Comparison of ENCODE assay signal across 28 cellular contexts in genomic region chrX:101163166-101163565, GRCh38. TPM values are rescaled to one million over a fixed set of nuclear protein-coding genes. Genes with fewer than 3 reads are reported as not detected.
"Had no signal": no experiment of that assay in that cellular context is flagged by ENCODE, and none has a peak within 500 bp of the region (broad histone marks: within the 10 kb centered on the region; RNA-seq: fewer than 3 reads in every experiment).

No MANE protein-coding gene starts in this region.

- ATAC-seq: heart right ventricle; left cardiac atrium; left lung; naive thymus-derived CD8-positive, alpha-beta T cell; psoas muscle; right cardiac atrium; stimulated activated effector memory CD8-positive, alpha-beta T cell treated with anti-CD3 and anti-CD28 coated beads, Interleukin-12 subunit alpha, Interleukin-12 subunit beta, amount 100 ng/mL, for 72 hours; stimulated activated naive CD8-positive, alpha-beta T cell treated with anti-CD3 and anti-CD28 coated beads, Interleukin-15, Interleukin-2, amounts not matched to agents 100 U/mL and 50 U/mL, for 24 hours had no signal

- H3K27ac ChIP-seq: epithelial cell of prostate, esophagus muscularis mucosa, heart right ventricle, left lung, ovary, psoas muscle, sigmoid colon, thoracic aorta, tibial nerve, upper lobe of left lung had no signal

- H3K4me1 Mint-ChIP-seq: endodermal cell; stimulated activated effector memory CD8-positive, alpha-beta T cell treated with anti-CD3 and anti-CD28 coated beads, Interleukin-12 subunit alpha, Interleukin-12 subunit beta, amount 100 ng/mL, for 72 hours had no signal

- H3K27me3 Mint-ChIP-seq: naive thymus-derived CD8-positive, alpha-beta T cell had no signal

- DNase-seq: cortex of kidney; effector CD4-positive, alpha-beta T cell; endodermal cell; foreskin melanocyte; glutamatergic neuron; heart right ventricle; hippocampal formation; left cardiac atrium; left lung; naive thymus-derived CD8-positive, alpha-beta T cell; occipital lobe; ovary; posterior cingulate gyrus; psoas muscle; right cardiac atrium; sigmoid colon; stimulated activated CD4-positive, alpha-beta T cell treated with anti-CD3 and anti-CD28 coated beads, Interleukin-2, amount 100 ng/mL, for 24 hours; stimulated activated CD4-positive, alpha-beta T cell treated with anti-CD3 and anti-CD28 coated beads, Interleukin-4, amount 100 ng/mL, for 24 hours; stimulated activated naive CD8-positive, alpha-beta T cell treated with anti-CD3 and anti-CD28 coated beads, Interleukin-15, Interleukin-2, amounts not matched to agents 100 U/mL and 50 U/mL, for 24 hours; upper lobe of left lung had no signal

- H3K9me3 Mint-ChIP-seq: naive thymus-derived CD8-positive, alpha-beta T cell; stimulated activated effector memory CD8-positive, alpha-beta T cell treated with anti-CD3 and anti-CD28 coated beads, Interleukin-12 subunit alpha, Interleukin-12 subunit beta, amount 100 ng/mL, for 72 hours had no signal

- H3K9me3 ChIP-seq: esophagus muscularis mucosa, heart right ventricle, left lung, ovary, psoas muscle, sigmoid colon, thoracic aorta, tibial nerve, upper lobe of left lung had no signal

- H3K4me1 ChIP-seq: esophagus muscularis mucosa, heart right ventricle, left lung, psoas muscle, sigmoid colon, tibial nerve, upper lobe of left lung had no signal

- H3K36me3 ChIP-seq: esophagus muscularis mucosa, heart right ventricle, left lung, ovary, sigmoid colon, thoracic aorta, tibial nerve, upper lobe of left lung had no signal

- H3K4me3 ChIP-seq: esophagus muscularis mucosa, heart right ventricle, left lung, ovary, psoas muscle, sigmoid colon, thoracic aorta, tibial nerve, upper lobe of left lung had no signal

- H3K27ac Mint-ChIP-seq: endodermal cell; naive thymus-derived CD8-positive, alpha-beta T cell; stimulated activated effector memory CD8-positive, alpha-beta T cell treated with anti-CD3 and anti-CD28 coated beads, Interleukin-12 subunit alpha, Interleukin-12 subunit beta, amount 100 ng/mL, for 72 hours had no signal

- H3K27me3 ChIP-seq: esophagus muscularis mucosa, left lung, ovary, sigmoid colon, tibial nerve, upper lobe of left lung had no signal

- H3K4me3 Mint-ChIP-seq: endodermal cell; naive thymus-derived CD8-positive, alpha-beta T cell; stimulated activated effector memory CD8-positive, alpha-beta T cell treated with anti-CD3 and anti-CD28 coated beads, Interleukin-12 subunit alpha, Interleukin-12 subunit beta, amount 100 ng/mL, for 72 hours had no signal

- FAIRE-seq: islet of Langerhans, urothelium cell line had no signal

RNA-seq across cellular contexts. Expression of gene DRP2, which starts 56.4 kb away (rescaled TPM):
- total RNA-seq: lung microvascular endothelial cell; naive thymus-derived CD8-positive, alpha-beta T cell had no signal
